Comparison of ENCODE assay signal across 1 cellular context in the genomic region with DNA sequence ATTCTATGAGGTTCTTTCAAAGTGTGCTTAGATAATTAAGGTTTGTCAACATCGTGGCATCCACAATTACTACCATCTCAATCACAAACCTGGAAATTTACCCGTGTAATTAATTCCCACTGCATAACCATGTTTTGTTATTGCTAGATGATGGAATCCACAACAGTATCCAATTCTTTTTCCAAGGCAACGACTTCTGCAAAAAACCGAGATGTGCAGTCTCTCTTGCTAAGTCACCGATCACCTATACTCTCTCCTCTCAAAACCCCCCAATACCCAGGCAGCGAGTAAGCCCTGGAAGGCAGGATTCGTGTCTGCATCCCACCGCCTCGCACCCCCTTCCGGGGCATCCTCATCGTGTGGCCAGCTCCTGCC.
TF ChIP-seq lines count a peak whose summit lies in the region.

No MANE protein-coding gene starts in this region.

TF ChIP-seq in HCT116, 20 proteins besides CTCF, POLR2A, EP300 and RAD21:
- TF ChIP-seq JUND (IDR thresholded peaks at IDR 0.05), result no peak
- TF ChIP-seq SIN3A (IDR thresholded peaks at IDR 0.05; ENCODE audit: low read depth), result no peak
